ENCODE assay signal across 8 cellular contexts in the genomic region with DNA sequence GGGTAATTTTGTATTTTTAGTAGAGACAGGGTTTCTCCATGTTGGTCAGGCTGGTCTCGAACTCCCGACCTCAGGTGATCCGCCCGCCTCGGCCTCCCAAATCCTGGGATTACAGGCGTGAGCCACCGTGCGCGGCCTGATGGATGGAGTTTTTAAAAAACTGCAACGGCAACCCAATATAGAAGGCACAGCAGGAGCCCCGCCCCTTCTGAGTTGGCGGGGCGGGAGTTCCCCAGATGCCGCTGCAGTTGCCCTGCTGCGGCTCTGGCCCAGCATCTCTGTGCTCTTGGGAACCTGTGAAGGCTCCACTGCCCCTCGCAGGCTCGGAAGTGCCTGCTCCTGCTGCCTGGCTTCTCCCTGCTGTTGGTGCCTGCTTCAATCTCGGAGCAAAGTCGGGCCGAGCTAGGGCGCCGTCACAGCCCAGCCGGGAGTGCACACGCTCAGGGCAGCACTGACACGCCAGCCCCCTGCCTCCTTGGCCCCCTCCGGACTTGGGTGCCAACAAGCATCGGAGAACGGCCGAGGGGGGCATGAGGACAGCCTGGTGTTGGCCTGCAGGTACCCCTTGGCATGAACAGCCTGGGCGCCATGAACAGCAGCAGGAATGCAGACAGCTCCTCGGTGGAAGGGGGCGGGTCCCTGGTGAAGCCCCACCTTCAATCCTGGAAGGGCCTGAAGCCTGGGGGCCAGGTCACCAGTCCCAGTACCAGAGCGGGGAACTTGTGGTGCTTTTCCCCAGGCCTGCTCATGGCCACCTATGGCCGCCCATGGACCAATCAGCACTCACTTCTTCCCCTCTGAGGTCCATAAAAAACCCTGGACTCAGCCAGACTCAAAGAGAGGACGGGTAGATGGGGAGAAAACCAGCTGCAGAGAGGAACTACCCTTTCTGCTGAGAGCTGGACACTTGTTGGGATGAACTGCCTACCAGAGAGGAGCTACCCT. TPM values are rescaled to one million over a fixed set of nuclear protein-coding genes. Genes with fewer than 3 reads are reported as not detected.
A peak's percentile ranks its signal among the peaks of the same experiment; 100 is the strongest.
DNase-seq lines count a peak whose midpoint lies in the region; ATAC-seq and TF ChIP-seq lines count a peak whose summit lies in the region.

No MANE protein-coding gene starts in this region.

- DNase-seq in DMS114 treated with DMSO at 0.1 percent for 48 hours (lab: John Stamatoyannopoulos, UW; ENCODE audit: unreplicated experiment) (peak; percentile 24), LHCN-M2 (ENCODE audit: low read depth) (peak; percentile 37), naive B cell (peak; percentile 38), suprapubic skin (ENCODE audit: low spot score in 2 of 2) (peak in 1 of 2 donors; percentile 70)
- peak; percentile 81 for DNase-seq in activated CD8-positive, alpha-beta memory T cell treated with anti-CD3 and anti-CD28 coated beads for 24 hours
- DNase-seq in NK-92 treated with Interleukin-12 subunit alpha and Interleukin-12 subunit beta, amount 100 ng/mL, for 24 hours (lab: John Stamatoyannopoulos, UW), result no peak

- no peak for TF ChIP-seq POLR2A in suprapubic skin (IDR thresholded peaks at IDR 0.05)

- no peak for TF ChIP-seq CTCF in suprapubic skin (IDR thresholded peaks at IDR 0.05)

- peaks cover 17 to 41% (median 26%) of the 10 kb centered on the region in 3 donors for H3K4me1 Mint-ChIP-seq in naive B cell

- H3K27me3 Mint-ChIP-seq in naive B cell, result no peaks in the 10 kb centered on the region

- H3K36me3 ChIP-seq in suprapubic skin, result no peaks in the 10 kb centered on the region

- 30% methylated on average over 12 of the region's 35 CpGs for WGBS in suprapubic skin

- H3K36me3 Mint-ChIP-seq in naive B cell, result no peaks in the 10 kb centered on the region

- H3K27ac ChIP-seq in suprapubic skin, result no peak overlapping the region

- H3K4me3 ChIP-seq in suprapubic skin, result peak overlapping the region; percentile 41

- H3K27ac Mint-ChIP-seq in naive B cell, result peak overlapping the region in 1 of 6 donors; percentile 44

- H3K4me3 Mint-ChIP-seq in naive B cell, result peak overlapping the region; percentile 60 to 84 (median 72)

- H3K4me1 ChIP-seq in suprapubic skin, result peaks cover 19% of the 10 kb centered on the region

- TF ChIP-seq EP300 in suprapubic skin (IDR thresholded peaks at IDR 0.05), result no peak

- H3K27me3 ChIP-seq in suprapubic skin, result no peaks in the 10 kb centered on the region

- ATAC-seq in esophagus mucosa (peak; percentile 49), naive B cell (ENCODE audit: low read depth in 2 of 2) (peak; percentile 69 to 73), GM18517 (IDR thresholded peaks at IDR 0.05; ENCODE audit: unreplicated experiment) (no peak)

- peaks cover 0 to 2% (median 0%) of the 10 kb centered on the region in 7 donors for H3K9me3 Mint-ChIP-seq in naive B cell

- no peaks in the 10 kb centered on the region for H3K9me3 ChIP-seq in suprapubic skin

RNA-seq across cellular contexts. Expression of gene NT5M, which starts 2.3 kb away (rescaled TPM):
- 4.5 and 5.5 TPM in 2 replicates for total RNA-seq in LHCN-M2 (2014; rRNA removed)
- polyA plus RNA-seq in LHCN-M2 (2012), result 1.9 TPM
- total RNA-seq in esophagus mucosa, result 0.64 TPM
- polyA plus RNA-seq in naive B cell (ENCODE audit: low read depth in 6 of 6), result 1 to 10 TPM in 1 of 6 donors, under 1 TPM in 4, not detected in 1; 0.19 to 3.2 (median 0.61) TPM
- total RNA-seq in suprapubic skin, result 1 to 10 TPM; 1.2 to 4.6 (median 1.9) TPM

RNA-seq across cellular contexts. Expression of gene COPS3, which starts 19.9 kb away (rescaled TPM):
- total RNA-seq in LHCN-M2 (2014; rRNA removed), result 109 and 117 TPM in 2 replicates
- polyA plus RNA-seq in LHCN-M2 (2012), result 66.2 TPM
- 69.3 TPM for total RNA-seq in esophagus mucosa
- 100 to 1,000 TPM in 2 of 6 donors, 10 to 100 TPM in 4; 80.2 to 117 (median 94.2) TPM for polyA plus RNA-seq in naive B cell (ENCODE audit: low read depth in 6 of 6)
- 10 to 100 TPM; 55.0 to 77.3 (median 59.4) TPM for total RNA-seq in suprapubic skin
